Comparison of ENCODE assay signal across 10 cellular contexts in the genomic region with DNA sequence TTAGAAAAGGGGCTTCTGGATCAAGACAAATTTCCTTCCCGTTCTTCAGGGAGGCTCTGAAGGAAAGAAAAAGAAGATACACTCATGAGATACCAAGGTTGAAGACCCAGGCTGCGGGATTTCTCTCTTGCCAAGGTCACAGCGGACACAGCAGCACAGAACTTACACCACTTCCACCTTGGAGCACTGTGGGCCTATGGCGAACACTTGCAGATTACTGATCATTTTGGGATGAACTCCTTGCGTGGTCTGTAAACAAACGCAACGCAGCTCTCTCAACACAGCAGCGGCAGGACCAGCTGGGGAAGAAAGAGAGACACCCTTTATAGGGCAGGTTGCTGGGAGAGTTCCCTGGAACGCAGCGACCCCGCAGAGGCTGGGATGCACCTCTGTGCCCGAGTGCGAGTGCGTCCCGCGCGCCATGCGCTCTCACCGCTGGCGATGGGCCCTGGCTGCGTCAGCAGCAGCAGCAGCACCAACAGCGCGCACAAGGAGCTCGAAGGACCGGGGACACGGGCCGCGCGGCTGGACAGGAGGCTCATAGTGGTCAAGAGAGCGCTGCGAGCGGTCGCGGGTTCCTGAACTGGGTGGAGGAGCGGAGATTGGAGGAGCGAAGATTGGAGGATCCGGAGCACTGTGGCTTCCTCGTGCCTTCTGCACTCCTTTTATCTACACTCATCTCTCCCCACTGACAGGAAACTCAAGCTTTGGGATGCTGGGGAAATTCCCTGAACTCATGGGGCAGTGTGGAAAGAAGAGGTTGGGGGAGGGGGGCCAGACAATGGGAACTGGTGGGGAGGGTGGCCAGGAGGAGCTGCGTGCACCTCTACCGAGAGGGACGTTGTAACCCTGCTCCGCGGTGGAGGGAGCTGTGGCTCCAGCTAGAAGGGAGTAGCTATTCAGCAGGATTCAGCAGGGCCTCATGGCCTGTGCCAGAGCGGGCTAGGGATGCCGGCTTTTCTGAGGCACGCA. TPM values are rescaled to one million over a fixed set of nuclear protein-coding genes. Genes with fewer than 3 reads are reported as not detected.
DNase-seq lines count a peak whose midpoint lies in the region; ATAC-seq and TF ChIP-seq lines count a peak whose summit lies in the region.
"Had no signal": no experiment of that assay in that cellular context is flagged by ENCODE, and none has a peak within 500 bp of the region (broad histone marks: within the 10 kb centered on the region; RNA-seq: fewer than 3 reads in every experiment).

A gene (minus strand): TSS at position 638 of the 972 bp plus-strand sequence. CDS start 96 bp downstream, at position 542.

- no peak within 1 kb of the TSS for H3K4me3 Mint-ChIP-seq in stimulated activated memory B cell treated with anti-CD40 and anti-IgM and Interleukin-4, amounts not matched to agents 10 μg/mL and 1 μg/mL and 100 μg/mL, for 72 hours
- no peak within 1 kb of the TSS for H3K4me3 Mint-ChIP-seq in activated CD4-positive, alpha-beta T cell treated with anti-CD3 and anti-CD28 coated beads for 36 hours
- H3K4me3 Mint-ChIP-seq: activated naive CD8-positive, alpha-beta T cell had no signal

- H3K9me3 Mint-ChIP-seq in stimulated activated memory B cell treated with anti-CD40 and anti-IgM and Interleukin-4, amounts not matched to agents 10 μg/mL and 1 μg/mL and 100 μg/mL, for 72 hours, result peaks cover 2% of the 10 kb centered on the region
- H3K9me3 Mint-ChIP-seq in activated CD4-positive, alpha-beta T cell treated with anti-CD3 and anti-CD28 coated beads for 36 hours (ENCODE audit: low read depth), result no peaks in the 10 kb centered on the region

- TF ChIP-seq CTCF in epithelial cell of proximal tubule (conservative IDR thresholded peaks at IDR 0.05; ENCODE audit: low read depth, low read length) (peak; percentile 39), GM13976 (IDR thresholded peaks at IDR 0.05; ENCODE audit: borderline replicate concordance, control extremely low read depth, extremely low read depth, insufficient read depth, missing control alignments) (no peak)

- H3K4me1 Mint-ChIP-seq in stimulated activated memory B cell treated with anti-CD40 and anti-IgM and Interleukin-4, amounts not matched to agents 10 μg/mL and 1 μg/mL and 100 μg/mL, for 72 hours, result no peaks in the 10 kb centered on the region
- H3K4me1 Mint-ChIP-seq in activated CD4-positive, alpha-beta T cell treated with anti-CD3 and anti-CD28 coated beads for 36 hours, result no peaks in the 10 kb centered on the region

- in situ Hi-C loops in GM13976 (cut with MboI; ENCODE audit: low sequenced_read_pairs, unreplicated experiment), result no loop called here

- POLR2A ChIA-PET in activated CD4-positive, alpha-beta T cell treated with anti-CD3 and anti-CD28 coated beads for 36 hours (lab: Charles Lee), result no interaction called here

- DNase-seq in NCI-H460 (ENCODE audit: extremely low read depth, low read depth) (peak; percentile 88), epithelial cell of proximal tubule (ENCODE audit: low read depth) (no peak), left lobe of liver (ENCODE audit: low spot score) (no peak), 8988T (no peak), epidermal melanocyte (ENCODE audit: insufficient read length, low spot score) (no peak), GM13976 (ENCODE audit: low spot score) (no peak)
- no peak for DNase-seq in activated CD4-positive, alpha-beta T cell treated with anti-CD3 and anti-CD28 coated beads for 36 hours

- no peaks in the 10 kb centered on the region for H3K36me3 Mint-ChIP-seq in stimulated activated memory B cell treated with anti-CD40 and anti-IgM and Interleukin-4, amounts not matched to agents 10 μg/mL and 1 μg/mL and 100 μg/mL, for 72 hours
- no peaks in the 10 kb centered on the region for H3K36me3 Mint-ChIP-seq in activated CD4-positive, alpha-beta T cell treated with anti-CD3 and anti-CD28 coated beads for 36 hours (ENCODE audit: low read depth)
- H3K36me3 Mint-ChIP-seq: activated naive CD8-positive, alpha-beta T cell had no signal

- CTCF ChIA-PET in activated CD4-positive, alpha-beta T cell treated with anti-CD3 and anti-CD28 coated beads for 36 hours (lab: Charles Lee), result interaction anchor here (0.7 kb wide), 1 partner anchor 409 kb away, joined by 3 read pairs; no protein-coding TSS in a partner anchor

- peaks cover 9% of the 10 kb centered on the region for H3K27me3 Mint-ChIP-seq in stimulated activated memory B cell treated with anti-CD40 and anti-IgM and Interleukin-4, amounts not matched to agents 10 μg/mL and 1 μg/mL and 100 μg/mL, for 72 hours
- peaks cover 19% of the 10 kb centered on the region for H3K27me3 Mint-ChIP-seq in activated CD4-positive, alpha-beta T cell treated with anti-CD3 and anti-CD28 coated beads for 36 hours

- ATAC-seq in left lobe of liver, result peak; percentile 76
- peak; percentile 48 for ATAC-seq in stimulated activated memory B cell treated with anti-CD40 and anti-IgM and Interleukin-4, amounts not matched to agents 10 μg/mL and 1 μg/mL and 100 μg/mL, for 72 hours
- ATAC-seq in activated CD4-positive, alpha-beta T cell treated with anti-CD3 and anti-CD28 coated beads for 36 hours, result no peak

- intact Hi-C loops in activated CD4-positive, alpha-beta T cell treated with anti-CD3 and anti-CD28 coated beads for 36 hours (cut with DNase I, micrococcal nuclease), result no loop called here

- H3K4me3 ChIP-seq in epithelial cell of proximal tubule (ENCODE audit: low read depth, low read length), result peak within 1 kb of the TSS; percentile 59
- H3K4me3 ChIP-seq: SJSA1 had no signal

- H3K27ac Mint-ChIP-seq in stimulated activated memory B cell treated with anti-CD40 and anti-IgM and Interleukin-4, amounts not matched to agents 10 μg/mL and 1 μg/mL and 100 μg/mL, for 72 hours, result no peak within 1 kb of the TSS
- no peak within 1 kb of the TSS for H3K27ac Mint-ChIP-seq in activated CD4-positive, alpha-beta T cell treated with anti-CD3 and anti-CD28 coated beads for 36 hours
- H3K27ac Mint-ChIP-seq: activated naive CD8-positive, alpha-beta T cell had no signal

RNA-seq across cellular contexts. Expression of the gene that starts here (rescaled TPM):
- total RNA-seq in NCI-H460 (2014; rRNA removed; shearing (Covaris generic)), result 155 and 183 TPM in 2 replicates
- polyA plus RNA-seq in NCI-H460 (2014; cell fraction: nucleus; rRNA removed), result 133 and 183 TPM in 2 replicates
- total RNA-seq in epithelial cell of proximal tubule, result 32.3 and 79.5 TPM in 2 replicates
- not detected for total RNA-seq in left lobe of liver
- not detected for total RNA-seq in activated CD4-positive, alpha-beta T cell treated with anti-CD3 and anti-CD28 coated beads for 36 hours
- total RNA-seq: SJSA1 had no signal

Comparison
In these comparisons a context has a peak if more than half of its experiments do, and no peak if none do; other contexts are left out.
1. RNA of the gene that starts here (total RNA-seq): 155 to 183 TPM in NCI-H460 and 32.3 to 79.5 TPM in epithelial cell of proximal tubule; not detected in left lobe of liver (single experiment) and not detected in activated CD4-positive, alpha-beta T cell treated with anti-CD3 and anti-CD28 coated beads for 36 hours; every median in the first group is over 10 times any median in the second.
2. Peak in ATAC-seq in left lobe of liver; RNA of the gene not detected or under 1 TPM.